1 cellular context compared by ENCODE assay signal in the genomic region with DNA sequence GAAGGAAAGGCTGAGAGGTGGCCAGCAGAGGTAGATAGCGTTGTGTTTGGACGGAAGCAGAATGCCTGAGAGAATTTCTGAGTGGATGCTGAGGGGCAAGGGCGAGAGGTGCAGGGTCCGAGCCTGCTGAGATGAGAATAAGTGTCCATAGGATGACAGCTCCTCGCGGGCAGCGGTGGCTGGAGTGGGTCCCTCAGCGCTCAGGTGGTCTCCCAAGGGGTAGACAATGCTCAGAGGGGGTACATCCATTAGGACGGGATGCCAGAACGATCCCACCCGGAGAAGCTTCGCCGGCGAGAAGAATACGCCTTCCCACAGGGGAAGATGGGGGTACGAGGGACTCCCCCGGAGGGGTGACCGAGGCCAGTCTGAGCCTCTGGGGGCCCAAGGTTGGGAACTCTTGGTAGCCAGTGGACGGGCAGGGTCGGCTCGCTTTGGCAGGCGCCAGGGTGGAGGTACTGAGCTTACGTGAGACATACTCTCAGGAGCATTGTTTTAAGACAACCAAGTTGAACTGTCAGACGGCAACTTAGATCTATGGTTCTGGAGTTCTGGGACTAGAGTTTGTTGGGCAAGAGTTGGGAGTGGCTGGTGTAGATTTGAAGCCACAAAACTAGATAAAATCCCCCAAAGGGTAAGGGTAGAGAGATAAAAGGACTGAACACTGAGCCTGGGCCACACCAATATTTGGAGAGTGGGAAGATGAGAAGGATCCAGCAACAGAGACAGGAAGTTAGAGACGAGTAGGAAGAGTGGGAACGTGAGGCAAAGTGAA.
TF ChIP-seq lines count a peak whose summit lies in the region.

No MANE protein-coding gene starts in this region.

TF ChIP-seq in K562, 482 proteins besides CTCF, POLR2A, EP300 and RAD21 (continues in another document):
- TF ChIP-seq, protein P1, sequence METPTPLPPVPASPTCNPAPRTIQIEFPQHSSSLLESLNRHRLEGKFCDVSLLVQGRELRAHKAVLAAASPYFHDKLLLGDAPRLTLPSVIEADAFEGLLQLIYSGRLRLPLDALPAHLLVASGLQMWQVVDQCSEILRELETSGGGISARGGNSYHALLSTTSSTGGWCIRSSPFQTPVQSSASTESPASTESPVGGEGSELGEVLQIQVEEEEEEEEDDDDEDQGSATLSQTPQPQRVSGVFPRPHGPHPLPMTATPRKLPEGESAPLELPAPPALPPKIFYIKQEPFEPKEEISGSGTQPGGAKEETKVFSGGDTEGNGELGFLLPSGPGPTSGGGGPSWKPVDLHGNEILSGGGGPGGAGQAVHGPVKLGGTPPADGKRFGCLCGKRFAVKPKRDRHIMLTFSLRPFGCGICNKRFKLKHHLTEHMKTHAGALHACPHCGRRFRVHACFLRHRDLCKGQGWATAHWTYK (CRISPR knock-in tag; IDR thresholded peaks at IDR 0.05): no peak
- TF ChIP-seq, protein P2, sequence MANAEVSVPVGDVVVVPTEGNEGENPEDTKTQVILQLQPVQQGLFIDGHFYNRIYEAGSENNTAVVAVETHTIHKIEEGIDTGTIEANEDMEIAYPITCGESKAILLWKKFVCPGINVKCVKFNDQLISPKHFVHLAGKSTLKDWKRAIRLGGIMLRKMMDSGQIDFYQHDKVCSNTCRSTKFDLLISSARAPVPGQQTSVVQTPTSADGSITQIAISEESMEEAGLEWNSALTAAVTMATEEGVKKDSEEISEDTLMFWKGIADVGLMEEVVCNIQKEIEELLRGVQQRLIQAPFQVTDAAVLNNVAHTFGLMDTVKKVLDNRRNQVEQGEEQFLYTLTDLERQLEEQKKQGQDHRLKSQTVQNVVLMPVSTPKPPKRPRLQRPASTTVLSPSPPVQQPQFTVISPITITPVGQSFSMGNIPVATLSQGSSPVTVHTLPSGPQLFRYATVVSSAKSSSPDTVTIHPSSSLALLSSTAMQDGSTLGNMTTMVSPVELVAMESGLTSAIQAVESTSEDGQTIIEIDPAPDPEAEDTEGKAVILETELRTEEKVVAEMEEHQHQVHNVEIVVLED (CRISPR knock-in tag; IDR thresholded peaks at IDR 0.05): no peak
- TF ChIP-seq ARNT (IDR thresholded peaks at IDR 0.05): no peak
- TF ChIP-seq, protein P3, sequence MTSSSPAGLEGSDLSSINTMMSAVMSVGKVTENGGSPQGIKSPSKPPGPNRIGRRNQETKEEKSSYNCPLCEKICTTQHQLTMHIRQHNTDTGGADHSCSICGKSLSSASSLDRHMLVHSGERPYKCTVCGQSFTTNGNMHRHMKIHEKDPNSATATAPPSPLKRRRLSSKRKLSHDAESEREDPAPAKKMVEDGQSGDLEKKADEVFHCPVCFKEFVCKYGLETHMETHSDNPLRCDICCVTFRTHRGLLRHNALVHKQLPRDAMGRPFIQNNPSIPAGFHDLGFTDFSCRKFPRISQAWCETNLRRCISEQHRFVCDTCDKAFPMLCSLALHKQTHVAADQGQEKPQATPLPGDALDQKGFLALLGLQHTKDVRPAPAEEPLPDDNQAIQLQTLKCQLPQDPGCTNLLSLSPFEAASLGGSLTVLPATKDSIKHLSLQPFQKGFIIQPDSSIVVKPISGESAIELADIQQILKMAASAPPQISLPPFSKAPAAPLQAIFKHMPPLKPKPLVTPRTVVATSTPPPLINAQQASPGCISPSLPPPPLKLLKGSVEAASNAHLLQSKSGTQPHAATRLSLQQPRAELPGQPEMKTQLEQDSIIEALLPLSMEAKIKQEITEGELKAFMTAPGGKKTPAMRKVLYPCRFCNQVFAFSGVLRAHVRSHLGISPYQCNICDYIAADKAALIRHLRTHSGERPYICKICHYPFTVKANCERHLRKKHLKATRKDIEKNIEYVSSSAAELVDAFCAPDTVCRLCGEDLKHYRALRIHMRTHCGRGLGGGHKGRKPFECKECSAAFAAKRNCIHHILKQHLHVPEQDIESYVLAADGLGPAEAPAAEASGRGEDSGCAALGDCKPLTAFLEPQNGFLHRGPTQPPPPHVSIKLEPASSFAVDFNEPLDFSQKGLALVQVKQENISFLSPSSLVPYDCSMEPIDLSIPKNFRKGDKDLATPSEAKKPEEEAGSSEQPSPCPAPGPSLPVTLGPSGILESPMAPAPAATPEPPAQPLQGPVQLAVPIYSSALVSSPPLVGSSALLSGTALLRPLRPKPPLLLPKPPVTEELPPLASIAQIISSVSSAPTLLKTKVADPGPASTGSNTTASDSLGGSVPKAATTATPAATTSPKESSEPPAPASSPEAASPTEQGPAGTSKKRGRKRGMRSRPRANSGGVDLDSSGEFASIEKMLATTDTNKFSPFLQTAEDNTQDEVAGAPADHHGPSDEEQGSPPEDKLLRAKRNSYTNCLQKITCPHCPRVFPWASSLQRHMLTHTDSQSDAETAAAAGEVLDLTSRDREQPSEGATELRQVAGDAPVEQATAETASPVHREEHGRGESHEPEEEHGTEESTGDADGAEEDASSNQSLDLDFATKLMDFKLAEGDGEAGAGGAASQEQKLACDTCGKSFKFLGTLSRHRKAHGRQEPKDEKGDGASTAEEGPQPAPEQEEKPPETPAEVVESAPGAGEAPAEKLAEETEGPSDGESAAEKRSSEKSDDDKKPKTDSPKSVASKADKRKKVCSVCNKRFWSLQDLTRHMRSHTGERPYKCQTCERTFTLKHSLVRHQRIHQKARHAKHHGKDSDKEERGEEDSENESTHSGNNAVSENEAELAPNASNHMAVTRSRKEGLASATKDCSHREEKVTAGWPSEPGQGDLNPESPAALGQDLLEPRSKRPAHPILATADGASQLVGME (CRISPR knock-in tag; IDR thresholded peaks at IDR 0.05): no peak
- TF ChIP-seq RHOXF2B (CRISPR knock-in tag; conservative IDR thresholded peaks at IDR 0.05): no peak
- TF ChIP-seq, protein P4, sequence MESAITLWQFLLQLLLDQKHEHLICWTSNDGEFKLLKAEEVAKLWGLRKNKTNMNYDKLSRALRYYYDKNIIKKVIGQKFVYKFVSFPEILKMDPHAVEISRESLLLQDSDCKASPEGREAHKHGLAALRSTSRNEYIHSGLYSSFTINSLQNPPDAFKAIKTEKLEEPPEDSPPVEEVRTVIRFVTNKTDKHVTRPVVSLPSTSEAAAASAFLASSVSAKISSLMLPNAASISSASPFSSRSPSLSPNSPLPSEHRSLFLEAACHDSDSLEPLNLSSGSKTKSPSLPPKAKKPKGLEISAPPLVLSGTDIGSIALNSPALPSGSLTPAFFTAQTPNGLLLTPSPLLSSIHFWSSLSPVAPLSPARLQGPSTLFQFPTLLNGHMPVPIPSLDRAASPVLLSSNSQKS (CRISPR knock-in tag; IDR thresholded peaks at IDR 0.05): no peak
- no peak for TF ChIP-seq FOSL1 (tag; conservative IDR thresholded peaks at IDR 0.05)
- TF ChIP-seq, protein P5, sequence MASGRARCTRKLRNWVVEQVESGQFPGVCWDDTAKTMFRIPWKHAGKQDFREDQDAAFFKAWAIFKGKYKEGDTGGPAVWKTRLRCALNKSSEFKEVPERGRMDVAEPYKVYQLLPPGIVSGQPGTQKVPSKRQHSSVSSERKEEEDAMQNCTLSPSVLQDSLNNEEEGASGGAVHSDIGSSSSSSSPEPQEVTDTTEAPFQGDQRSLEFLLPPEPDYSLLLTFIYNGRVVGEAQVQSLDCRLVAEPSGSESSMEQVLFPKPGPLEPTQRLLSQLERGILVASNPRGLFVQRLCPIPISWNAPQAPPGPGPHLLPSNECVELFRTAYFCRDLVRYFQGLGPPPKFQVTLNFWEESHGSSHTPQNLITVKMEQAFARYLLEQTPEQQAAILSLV (tag; IDR thresholded peaks at IDR 0.05): no peak
- peak; percentile 58 for TF ChIP-seq TAL1 (IDR thresholded peaks at IDR 0.05)
- no peak for TF ChIP-seq POLR3G (IDR thresholded peaks at IDR 0.05; ENCODE audit: extremely low read depth, insufficient read length, insufficient replicate concordance)
- TF ChIP-seq CBX3 (IDR thresholded peaks at IDR 0.05; ENCODE audit: borderline replicate concordance in 1 of 2, low read length in 2 of 2): no peak
- TF ChIP-seq MEIS2 (IDR thresholded peaks at IDR 0.05; ENCODE audit: partially characterized antibody): no peak
- TF ChIP-seq FOXM1 (IDR thresholded peaks at IDR 0.05; ENCODE audit: low read depth): no peak
- no peak for TF ChIP-seq FOXM1 (CRISPR knock-in tag; IDR thresholded peaks at IDR 0.05; ENCODE audit: low read depth)
- TF ChIP-seq, protein P6, sequence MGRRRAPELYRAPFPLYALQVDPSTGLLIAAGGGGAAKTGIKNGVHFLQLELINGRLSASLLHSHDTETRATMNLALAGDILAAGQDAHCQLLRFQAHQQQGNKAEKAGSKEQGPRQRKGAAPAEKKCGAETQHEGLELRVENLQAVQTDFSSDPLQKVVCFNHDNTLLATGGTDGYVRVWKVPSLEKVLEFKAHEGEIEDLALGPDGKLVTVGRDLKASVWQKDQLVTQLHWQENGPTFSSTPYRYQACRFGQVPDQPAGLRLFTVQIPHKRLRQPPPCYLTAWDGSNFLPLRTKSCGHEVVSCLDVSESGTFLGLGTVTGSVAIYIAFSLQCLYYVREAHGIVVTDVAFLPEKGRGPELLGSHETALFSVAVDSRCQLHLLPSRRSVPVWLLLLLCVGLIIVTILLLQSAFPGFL (CRISPR knock-in tag; IDR thresholded peaks at IDR 0.05): no peak
- peak; percentile 53; the same call in 1 of the 2 replicates for TF ChIP-seq SMARCA4 (IDR thresholded peaks at IDR 0.05)
- TF ChIP-seq, protein P7, sequence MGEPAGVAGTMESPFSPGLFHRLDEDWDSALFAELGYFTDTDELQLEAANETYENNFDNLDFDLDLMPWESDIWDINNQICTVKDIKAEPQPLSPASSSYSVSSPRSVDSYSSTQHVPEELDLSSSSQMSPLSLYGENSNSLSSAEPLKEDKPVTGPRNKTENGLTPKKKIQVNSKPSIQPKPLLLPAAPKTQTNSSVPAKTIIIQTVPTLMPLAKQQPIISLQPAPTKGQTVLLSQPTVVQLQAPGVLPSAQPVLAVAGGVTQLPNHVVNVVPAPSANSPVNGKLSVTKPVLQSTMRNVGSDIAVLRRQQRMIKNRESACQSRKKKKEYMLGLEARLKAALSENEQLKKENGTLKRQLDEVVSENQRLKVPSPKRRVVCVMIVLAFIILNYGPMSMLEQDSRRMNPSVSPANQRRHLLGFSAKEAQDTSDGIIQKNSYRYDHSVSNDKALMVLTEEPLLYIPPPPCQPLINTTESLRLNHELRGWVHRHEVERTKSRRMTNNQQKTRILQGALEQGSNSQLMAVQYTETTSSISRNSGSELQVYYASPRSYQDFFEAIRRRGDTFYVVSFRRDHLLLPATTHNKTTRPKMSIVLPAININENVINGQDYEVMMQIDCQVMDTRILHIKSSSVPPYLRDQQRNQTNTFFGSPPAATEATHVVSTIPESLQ (CRISPR knock-in tag; IDR thresholded peaks at IDR 0.05): no peak
- TF ChIP-seq, protein P8, sequence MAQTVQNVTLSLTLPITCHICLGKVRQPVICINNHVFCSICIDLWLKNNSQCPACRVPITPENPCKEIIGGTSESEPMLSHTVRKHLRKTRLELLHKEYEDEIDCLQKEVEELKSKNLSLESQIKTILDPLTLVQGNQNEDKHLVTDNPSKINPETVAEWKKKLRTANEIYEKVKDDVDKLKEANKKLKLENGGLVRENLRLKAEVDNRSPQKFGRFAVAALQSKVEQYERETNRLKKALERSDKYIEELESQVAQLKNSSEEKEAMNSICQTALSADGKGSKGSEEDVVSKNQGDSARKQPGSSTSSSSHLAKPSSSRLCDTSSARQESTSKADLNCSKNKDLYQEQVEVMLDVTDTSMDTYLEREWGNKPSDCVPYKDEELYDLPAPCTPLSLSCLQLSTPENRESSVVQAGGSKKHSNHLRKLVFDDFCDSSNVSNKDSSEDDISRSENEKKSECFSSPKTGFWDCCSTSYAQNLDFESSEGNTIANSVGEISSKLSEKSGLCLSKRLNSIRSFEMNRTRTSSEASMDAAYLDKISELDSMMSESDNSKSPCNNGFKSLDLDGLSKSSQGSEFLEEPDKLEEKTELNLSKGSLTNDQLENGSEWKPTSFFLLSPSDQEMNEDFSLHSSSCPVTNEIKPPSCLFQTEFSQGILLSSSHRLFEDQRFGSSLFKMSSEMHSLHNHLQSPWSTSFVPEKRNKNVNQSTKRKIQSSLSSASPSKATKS (CRISPR knock-in tag; IDR thresholded peaks at IDR 0.05): no peak
- TF ChIP-seq, protein P9, sequence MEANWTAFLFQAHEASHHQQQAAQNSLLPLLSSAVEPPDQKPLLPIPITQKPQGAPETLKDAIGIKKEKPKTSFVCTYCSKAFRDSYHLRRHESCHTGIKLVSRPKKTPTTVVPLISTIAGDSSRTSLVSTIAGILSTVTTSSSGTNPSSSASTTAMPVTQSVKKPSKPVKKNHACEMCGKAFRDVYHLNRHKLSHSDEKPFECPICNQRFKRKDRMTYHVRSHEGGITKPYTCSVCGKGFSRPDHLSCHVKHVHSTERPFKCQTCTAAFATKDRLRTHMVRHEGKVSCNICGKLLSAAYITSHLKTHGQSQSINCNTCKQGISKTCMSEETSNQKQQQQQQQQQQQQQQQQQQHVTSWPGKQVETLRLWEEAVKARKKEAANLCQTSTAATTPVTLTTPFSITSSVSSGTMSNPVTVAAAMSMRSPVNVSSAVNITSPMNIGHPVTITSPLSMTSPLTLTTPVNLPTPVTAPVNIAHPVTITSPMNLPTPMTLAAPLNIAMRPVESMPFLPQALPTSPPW (CRISPR knock-in tag; IDR thresholded peaks at IDR 0.05): no peak
- TF ChIP-seq, protein P10, sequence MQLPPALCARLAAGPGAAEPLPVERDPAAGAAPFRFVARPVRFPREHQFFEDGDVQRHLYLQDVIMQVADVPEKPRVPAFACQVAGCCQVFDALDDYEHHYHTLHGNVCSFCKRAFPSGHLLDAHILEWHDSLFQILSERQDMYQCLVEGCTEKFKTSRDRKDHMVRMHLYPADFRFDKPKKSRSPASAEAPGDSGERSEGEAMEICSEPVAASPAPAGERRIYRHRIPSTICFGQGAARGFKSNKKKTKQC (CRISPR knock-in tag; IDR thresholded peaks at IDR 0.05): no peak
- TF ChIP-seq GABPB2 (CRISPR knock-in tag; conservative IDR thresholded peaks at IDR 0.05): no peak
- TF ChIP-seq, protein P11, sequence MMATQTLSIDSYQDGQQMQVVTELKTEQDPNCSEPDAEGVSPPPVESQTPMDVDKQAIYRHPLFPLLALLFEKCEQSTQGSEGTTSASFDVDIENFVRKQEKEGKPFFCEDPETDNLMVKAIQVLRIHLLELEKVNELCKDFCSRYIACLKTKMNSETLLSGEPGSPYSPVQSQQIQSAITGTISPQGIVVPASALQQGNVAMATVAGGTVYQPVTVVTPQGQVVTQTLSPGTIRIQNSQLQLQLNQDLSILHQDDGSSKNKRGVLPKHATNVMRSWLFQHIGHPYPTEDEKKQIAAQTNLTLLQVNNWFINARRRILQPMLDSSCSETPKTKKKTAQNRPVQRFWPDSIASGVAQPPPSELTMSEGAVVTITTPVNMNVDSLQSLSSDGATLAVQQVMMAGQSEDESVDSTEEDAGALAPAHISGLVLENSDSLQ (IDR thresholded peaks at IDR 0.05): 0 out of 2 replicates have a peak, but pooled peaks have one; percentile 19
- TF ChIP-seq TRIM24 (IDR thresholded peaks at IDR 0.05): peak; percentile 10 to 44; a peak in 1 of 4 replicates
- TF ChIP-seq, protein P12, sequence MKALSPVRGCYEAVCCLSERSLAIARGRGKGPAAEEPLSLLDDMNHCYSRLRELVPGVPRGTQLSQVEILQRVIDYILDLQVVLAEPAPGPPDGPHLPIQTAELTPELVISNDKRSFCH (CRISPR knock-in tag; IDR thresholded peaks at IDR 0.05): no peak
- TF ChIP-seq, protein P12 (tag; IDR thresholded peaks at IDR 0.05): no peak
- TF ChIP-seq MTA1 (IDR thresholded peaks at IDR 0.05; ENCODE audit: borderline replicate concordance): no peak
- TF ChIP-seq KDM5B (IDR thresholded peaks at IDR 0.05; ENCODE audit: insufficient replicate concordance, low read depth, low read length): no peak
- no peak for TF ChIP-seq RAD51 (IDR thresholded peaks at IDR 0.05; ENCODE audit: borderline replicate concordance, low read depth)
